Comparison of ENCODE assay signal across 1 cellular context in the genomic region with DNA sequence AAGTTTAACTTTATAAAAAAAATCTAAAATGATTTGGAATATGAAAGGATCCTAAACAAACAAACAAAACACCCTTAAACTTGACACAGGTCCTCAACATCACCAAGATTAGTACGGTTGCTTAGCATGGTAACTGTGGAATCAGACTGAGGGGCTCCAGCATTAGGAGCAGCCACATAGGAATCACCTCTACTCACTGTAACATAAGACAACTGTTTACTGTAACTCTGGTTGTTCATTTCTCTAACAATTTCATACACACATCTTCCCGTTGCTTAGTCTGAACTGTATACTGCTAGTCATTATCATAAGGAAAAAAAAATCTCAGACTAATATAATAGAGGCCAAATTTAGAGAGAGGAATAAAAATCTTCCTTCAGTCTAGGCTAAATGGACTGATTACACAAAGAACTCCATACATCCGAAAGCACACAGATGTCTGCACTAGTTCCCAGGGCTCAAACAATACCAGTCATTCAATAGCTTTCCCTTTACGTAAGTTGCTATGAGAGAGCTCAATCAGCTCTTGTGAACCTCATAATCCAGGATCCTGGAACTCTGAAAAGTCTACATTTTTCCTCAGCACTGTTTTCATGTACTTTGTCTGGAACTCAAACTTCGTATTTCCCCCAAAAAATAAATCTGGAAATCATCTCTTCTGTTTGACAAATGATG.
TF ChIP-seq lines count a peak whose summit lies in the region.

No MANE protein-coding gene starts in this region.

TF ChIP-seq in HepG2, 621 proteins besides CTCF, POLR2A, EP300 and RAD21 (continued from another document):
- TF ChIP-seq IRF2 (CRISPR knock-in tag; IDR thresholded peaks at IDR 0.05) (peak; percentile 69; the same call in 1 of the 2 replicates), MED1 (CRISPR knock-in tag; IDR thresholded peaks at IDR 0.05) (peak; percentile 60), ZFX (CRISPR knock-in tag; IDR thresholded peaks at IDR 0.05; ENCODE audit: low read depth) (no peak), SIX4 (CRISPR knock-in tag; IDR thresholded peaks at IDR 0.05) (no peak), HHEX (CRISPR knock-in tag; IDR thresholded peaks at IDR 0.05) (no peak), ZNF644 (CRISPR knock-in tag; IDR thresholded peaks at IDR 0.05; ENCODE audit: low read depth) (peak; percentile 46; the same call in 1 of the 2 replicates), ZNF101 (CRISPR knock-in tag; IDR thresholded peaks at IDR 0.05; ENCODE audit: borderline replicate concordance, low read depth) (no peak), FLYWCH1 (CRISPR knock-in tag; IDR thresholded peaks at IDR 0.05) (no peak), GTF3A (CRISPR knock-in tag; conservative IDR thresholded peaks at IDR 0.05) (no peak), TBX3 (IDR thresholded peaks at IDR 0.05; ENCODE audit: borderline replicate concordance) (no peak), CBX5 (CRISPR knock-in tag; IDR thresholded peaks at IDR 0.05; ENCODE audit: borderline replicate concordance) (no peak), ZNF543 (CRISPR knock-in tag; IDR thresholded peaks at IDR 0.05) (no peak), RBFOX2 (IDR thresholded peaks at IDR 0.05; ENCODE audit: low read depth, low read length) (no peak), MAF1 (CRISPR knock-in tag; IDR thresholded peaks at IDR 0.05; ENCODE audit: borderline replicate concordance) (no peak), PHB2 (IDR thresholded peaks at IDR 0.05; ENCODE audit: partially characterized antibody) (no peak), ARNT2 (CRISPR knock-in tag; IDR thresholded peaks at IDR 0.05; ENCODE audit: low read depth) (no peak), ZNF703 (CRISPR knock-in tag; IDR thresholded peaks at IDR 0.05; ENCODE audit: borderline replicate concordance) (no peak), SRSF9 (IDR thresholded peaks at IDR 0.05; ENCODE audit: borderline replicate concordance, insufficient read depth, low read depth, low read length, poor library complexity, severe bottlenecking) (no peak), NFIC (IDR thresholded peaks at IDR 0.05; ENCODE audit: low read length) (0 out of 2 replicates have a peak, but pooled peaks have one; percentile 49), MED13 (CRISPR knock-in tag; IDR thresholded peaks at IDR 0.05) (no peak), ZNF496 (CRISPR knock-in tag; IDR thresholded peaks at IDR 0.05; ENCODE audit: insufficient replicate concordance) (no peak), PCBP1 (IDR thresholded peaks at IDR 0.05; ENCODE audit: borderline replicate concordance, low read depth, low read length) (no peak)
- TF ChIP-seq, protein P1, sequence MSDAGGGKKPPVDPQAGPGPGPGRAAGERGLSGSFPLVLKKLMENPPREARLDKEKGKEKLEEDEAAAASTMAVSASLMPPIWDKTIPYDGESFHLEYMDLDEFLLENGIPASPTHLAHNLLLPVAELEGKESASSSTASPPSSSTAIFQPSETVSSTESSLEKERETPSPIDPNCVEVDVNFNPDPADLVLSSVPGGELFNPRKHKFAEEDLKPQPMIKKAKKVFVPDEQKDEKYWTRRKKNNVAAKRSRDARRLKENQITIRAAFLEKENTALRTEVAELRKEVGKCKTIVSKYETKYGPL (CRISPR knock-in tag; IDR thresholded peaks at IDR 0.05) = no peak
- TF ChIP-seq, protein P2, sequence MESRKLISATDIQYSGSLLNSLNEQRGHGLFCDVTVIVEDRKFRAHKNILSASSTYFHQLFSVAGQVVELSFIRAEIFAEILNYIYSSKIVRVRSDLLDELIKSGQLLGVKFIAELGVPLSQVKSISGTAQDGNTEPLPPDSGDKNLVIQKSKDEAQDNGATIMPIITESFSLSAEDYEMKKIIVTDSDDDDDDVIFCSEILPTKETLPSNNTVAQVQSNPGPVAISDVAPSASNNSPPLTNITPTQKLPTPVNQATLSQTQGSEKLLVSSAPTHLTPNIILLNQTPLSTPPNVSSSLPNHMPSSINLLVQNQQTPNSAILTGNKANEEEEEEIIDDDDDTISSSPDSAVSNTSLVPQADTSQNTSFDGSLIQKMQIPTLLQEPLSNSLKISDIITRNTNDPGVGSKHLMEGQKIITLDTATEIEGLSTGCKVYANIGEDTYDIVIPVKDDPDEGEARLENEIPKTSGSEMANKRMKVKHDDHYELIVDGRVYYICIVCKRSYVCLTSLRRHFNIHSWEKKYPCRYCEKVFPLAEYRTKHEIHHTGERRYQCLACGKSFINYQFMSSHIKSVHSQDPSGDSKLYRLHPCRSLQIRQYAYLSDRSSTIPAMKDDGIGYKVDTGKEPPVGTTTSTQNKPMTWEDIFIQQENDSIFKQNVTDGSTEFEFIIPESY (CRISPR knock-in tag; IDR thresholded peaks at IDR 0.05) = no peak
- TF ChIP-seq, protein P3, sequence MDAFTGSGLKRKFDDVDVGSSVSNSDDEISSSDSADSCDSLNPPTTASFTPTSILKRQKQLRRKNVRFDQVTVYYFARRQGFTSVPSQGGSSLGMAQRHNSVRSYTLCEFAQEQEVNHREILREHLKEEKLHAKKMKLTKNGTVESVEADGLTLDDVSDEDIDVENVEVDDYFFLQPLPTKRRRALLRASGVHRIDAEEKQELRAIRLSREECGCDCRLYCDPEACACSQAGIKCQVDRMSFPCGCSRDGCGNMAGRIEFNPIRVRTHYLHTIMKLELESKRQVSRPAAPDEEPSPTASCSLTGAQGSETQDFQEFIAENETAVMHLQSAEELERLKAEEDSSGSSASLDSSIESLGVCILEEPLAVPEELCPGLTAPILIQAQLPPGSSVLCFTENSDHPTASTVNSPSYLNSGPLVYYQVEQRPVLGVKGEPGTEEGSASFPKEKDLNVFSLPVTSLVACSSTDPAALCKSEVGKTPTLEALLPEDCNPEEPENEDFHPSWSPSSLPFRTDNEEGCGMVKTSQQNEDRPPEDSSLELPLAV (CRISPR knock-in tag; conservative IDR thresholded peaks at IDR 0.05; ENCODE audit: low read depth) = no peak
- TF ChIP-seq, protein P4, sequence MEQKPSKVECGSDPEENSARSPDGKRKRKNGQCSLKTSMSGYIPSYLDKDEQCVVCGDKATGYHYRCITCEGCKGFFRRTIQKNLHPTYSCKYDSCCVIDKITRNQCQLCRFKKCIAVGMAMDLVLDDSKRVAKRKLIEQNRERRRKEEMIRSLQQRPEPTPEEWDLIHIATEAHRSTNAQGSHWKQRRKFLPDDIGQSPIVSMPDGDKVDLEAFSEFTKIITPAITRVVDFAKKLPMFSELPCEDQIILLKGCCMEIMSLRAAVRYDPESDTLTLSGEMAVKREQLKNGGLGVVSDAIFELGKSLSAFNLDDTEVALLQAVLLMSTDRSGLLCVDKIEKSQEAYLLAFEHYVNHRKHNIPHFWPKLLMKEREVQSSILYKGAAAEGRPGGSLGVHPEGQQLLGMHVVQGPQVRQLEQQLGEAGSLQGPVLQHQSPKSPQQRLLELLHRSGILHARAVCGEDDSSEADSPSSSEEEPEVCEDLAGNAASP (CRISPR knock-in tag; IDR thresholded peaks at IDR 0.05; ENCODE audit: borderline replicate concordance) = 0 out of 2 replicates have a peak, but pooled peaks have one; percentile 36
- TF ChIP-seq, protein P5, sequence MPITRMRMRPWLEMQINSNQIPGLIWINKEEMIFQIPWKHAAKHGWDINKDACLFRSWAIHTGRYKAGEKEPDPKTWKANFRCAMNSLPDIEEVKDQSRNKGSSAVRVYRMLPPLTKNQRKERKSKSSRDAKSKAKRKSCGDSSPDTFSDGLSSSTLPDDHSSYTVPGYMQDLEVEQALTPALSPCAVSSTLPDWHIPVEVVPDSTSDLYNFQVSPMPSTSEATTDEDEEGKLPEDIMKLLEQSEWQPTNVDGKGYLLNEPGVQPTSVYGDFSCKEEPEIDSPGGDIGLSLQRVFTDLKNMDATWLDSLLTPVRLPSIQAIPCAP (CRISPR knock-in tag; IDR thresholded peaks at IDR 0.05; ENCODE audit: low read depth) = no peak
- TF ChIP-seq, protein P6, sequence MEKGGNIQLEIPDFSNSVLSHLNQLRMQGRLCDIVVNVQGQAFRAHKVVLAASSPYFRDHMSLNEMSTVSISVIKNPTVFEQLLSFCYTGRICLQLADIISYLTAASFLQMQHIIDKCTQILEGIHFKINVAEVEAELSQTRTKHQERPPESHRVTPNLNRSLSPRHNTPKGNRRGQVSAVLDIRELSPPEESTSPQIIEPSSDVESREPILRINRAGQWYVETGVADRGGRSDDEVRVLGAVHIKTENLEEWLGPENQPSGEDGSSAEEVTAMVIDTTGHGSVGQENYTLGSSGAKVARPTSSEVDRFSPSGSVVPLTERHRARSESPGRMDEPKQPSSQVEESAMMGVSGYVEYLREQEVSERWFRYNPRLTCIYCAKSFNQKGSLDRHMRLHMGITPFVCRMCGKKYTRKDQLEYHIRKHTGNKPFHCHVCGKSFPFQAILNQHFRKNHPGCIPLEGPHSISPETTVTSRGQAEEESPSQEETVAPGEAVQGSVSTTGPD (CRISPR knock-in tag; IDR thresholded peaks at IDR 0.05) = no peak
- TF ChIP-seq, protein P7, sequence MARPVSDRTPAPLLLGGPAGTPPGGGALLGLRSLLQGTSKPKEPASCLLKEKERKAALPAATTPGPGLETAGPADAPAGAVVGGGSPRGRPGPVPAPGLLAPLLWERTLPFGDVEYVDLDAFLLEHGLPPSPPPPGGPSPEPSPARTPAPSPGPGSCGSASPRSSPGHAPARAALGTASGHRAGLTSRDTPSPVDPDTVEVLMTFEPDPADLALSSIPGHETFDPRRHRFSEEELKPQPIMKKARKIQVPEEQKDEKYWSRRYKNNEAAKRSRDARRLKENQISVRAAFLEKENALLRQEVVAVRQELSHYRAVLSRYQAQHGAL (CRISPR knock-in tag; IDR thresholded peaks at IDR 0.05; ENCODE audit: not compliant biosample characterization) = no peak
- TF ChIP-seq, protein P8, sequence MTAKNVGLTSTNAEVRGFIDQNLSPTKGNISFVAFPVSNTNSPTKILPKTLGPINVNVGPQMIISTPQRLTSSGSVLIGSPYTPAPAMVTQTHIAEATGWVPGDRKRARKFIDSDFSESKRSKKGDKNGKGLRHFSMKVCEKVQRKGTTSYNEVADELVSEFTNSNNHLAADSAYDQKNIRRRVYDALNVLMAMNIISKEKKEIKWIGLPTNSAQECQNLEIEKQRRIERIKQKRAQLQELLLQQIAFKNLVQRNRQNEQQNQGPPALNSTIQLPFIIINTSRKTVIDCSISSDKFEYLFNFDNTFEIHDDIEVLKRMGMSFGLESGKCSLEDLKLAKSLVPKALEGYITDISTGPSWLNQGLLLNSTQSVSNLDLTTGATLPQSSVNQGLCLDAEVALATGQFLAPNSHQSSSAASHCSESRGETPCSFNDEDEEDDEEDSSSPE (CRISPR knock-in tag; IDR thresholded peaks at IDR 0.05) = no peak
- TF ChIP-seq, protein P9, sequence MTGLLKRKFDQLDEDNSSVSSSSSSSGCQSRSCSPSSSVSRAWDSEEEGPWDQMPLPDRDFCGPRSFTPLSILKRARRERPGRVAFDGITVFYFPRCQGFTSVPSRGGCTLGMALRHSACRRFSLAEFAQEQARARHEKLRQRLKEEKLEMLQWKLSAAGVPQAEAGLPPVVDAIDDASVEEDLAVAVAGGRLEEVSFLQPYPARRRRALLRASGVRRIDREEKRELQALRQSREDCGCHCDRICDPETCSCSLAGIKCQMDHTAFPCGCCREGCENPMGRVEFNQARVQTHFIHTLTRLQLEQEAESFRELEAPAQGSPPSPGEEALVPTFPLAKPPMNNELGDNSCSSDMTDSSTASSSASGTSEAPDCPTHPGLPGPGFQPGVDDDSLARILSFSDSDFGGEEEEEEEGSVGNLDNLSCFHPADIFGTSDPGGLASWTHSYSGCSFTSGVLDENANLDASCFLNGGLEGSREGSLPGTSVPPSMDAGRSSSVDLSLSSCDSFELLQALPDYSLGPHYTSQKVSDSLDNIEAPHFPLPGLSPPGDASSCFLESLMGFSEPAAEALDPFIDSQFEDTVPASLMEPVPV (CRISPR knock-in tag; IDR thresholded peaks at IDR 0.05) = no peak
- TF ChIP-seq, protein P10, sequence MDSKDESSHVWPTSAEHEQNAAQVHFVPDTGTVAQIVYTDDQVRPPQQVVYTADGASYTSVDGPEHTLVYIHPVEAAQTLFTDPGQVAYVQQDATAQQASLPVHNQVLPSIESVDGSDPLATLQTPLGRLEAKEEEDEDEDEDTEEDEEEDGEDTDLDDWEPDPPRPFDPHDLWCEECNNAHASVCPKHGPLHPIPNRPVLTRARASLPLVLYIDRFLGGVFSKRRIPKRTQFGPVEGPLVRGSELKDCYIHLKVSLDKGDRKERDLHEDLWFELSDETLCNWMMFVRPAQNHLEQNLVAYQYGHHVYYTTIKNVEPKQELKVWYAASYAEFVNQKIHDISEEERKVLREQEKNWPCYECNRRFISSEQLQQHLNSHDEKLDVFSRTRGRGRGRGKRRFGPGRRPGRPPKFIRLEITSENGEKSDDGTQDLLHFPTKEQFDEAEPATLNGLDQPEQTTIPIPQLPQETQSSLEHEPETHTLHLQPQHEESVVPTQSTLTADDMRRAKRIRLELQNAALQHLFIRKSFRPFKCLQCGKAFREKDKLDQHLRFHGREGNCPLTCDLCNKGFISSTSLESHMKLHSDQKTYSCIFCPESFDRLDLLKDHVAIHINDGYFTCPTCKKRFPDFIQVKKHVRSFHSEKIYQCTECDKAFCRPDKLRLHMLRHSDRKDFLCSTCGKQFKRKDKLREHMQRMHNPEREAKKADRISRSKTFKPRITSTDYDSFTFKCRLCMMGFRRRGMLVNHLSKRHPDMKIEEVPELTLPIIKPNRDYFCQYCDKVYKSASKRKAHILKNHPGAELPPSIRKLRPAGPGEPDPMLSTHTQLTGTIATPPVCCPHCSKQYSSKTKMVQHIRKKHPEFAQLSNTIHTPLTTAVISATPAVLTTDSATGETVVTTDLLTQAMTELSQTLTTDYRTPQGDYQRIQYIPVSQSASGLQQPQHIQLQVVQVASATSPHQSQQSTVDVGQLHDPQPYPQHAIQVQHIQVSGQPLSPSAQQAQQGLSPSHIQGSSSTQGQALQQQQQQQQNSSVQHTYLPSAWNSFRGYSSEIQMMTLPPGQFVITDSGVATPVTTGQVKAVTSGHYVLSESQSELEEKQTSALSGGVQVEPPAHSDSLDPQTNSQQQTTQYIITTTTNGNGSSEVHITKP (CRISPR knock-in tag; IDR thresholded peaks at IDR 0.05; ENCODE audit: low read depth) = no peak
TF ChIP-seq in HepG2: peak in this region for 68.
